ENCODE assay signal across 2 cellular contexts in the genomic region with DNA sequence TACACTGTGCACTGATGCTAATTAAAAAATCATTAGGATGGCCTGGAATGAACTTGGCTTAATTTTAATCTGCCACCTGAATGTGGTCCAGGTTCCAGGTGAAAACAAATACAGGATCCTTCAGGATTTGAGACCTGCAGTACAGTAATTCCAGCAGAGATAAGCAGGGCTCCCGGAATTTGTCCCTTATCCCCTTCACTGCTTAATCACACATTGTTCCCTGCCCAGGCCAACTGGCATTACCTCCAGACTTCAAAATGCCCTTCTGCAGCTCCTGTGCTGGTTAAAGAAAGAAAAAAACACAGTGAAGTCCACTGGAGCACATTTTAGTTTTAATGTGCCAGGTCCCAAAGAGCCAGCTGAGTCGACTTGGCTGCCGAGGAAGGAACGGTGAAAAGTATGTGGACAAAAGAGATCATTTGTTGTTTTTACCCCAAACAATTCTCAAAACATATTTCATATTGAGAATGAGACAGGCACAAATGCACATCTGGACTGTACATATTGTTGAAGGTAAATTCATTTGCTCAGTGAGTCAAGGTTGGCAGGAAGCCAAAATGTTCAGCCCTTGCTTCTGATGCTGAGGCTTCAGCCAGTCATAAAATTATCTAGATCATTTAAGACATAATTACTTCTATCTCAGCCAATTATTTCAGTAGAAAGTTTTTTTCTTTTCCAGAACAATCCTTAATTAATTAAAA.
TF ChIP-seq lines count a peak whose summit lies in the region.

No MANE protein-coding gene starts in this region.

TF ChIP-seq in HepG2, 621 proteins besides CTCF, POLR2A, EP300 and RAD21 (continued from another document):
- TF ChIP-seq ZIK1 (CRISPR knock-in tag; IDR thresholded peaks at IDR 0.05; ENCODE audit: borderline replicate concordance, low read depth) = no peak

TF ChIP-seq in WTC11, 78 proteins besides CTCF, POLR2A, EP300 and RAD21 (continued from another document):
- TF ChIP-seq, protein P1, sequence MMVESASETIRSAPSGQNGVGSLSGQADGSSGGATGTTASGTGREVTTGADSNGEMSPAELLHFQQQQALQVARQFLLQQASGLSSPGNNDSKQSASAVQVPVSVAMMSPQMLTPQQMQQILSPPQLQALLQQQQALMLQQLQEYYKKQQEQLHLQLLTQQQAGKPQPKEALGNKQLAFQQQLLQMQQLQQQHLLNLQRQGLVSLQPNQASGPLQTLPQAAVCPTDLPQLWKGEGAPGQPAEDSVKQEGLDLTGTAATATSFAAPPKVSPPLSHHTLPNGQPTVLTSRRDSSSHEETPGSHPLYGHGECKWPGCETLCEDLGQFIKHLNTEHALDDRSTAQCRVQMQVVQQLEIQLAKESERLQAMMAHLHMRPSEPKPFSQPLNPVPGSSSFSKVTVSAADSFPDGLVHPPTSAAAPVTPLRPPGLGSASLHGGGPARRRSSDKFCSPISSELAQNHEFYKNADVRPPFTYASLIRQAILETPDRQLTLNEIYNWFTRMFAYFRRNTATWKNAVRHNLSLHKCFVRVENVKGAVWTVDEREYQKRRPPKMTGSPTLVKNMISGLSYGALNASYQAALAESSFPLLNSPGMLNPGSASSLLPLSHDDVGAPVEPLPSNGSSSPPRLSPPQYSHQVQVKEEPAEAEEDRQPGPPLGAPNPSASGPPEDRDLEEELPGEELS (CRISPR knock-in tag; IDR thresholded peaks at IDR 0.05) = no peak
- no peak for TF ChIP-seq ESRRA (CRISPR knock-in tag; IDR thresholded peaks at IDR 0.05; ENCODE audit: borderline replicate concordance)
- TF ChIP-seq, protein P2, sequence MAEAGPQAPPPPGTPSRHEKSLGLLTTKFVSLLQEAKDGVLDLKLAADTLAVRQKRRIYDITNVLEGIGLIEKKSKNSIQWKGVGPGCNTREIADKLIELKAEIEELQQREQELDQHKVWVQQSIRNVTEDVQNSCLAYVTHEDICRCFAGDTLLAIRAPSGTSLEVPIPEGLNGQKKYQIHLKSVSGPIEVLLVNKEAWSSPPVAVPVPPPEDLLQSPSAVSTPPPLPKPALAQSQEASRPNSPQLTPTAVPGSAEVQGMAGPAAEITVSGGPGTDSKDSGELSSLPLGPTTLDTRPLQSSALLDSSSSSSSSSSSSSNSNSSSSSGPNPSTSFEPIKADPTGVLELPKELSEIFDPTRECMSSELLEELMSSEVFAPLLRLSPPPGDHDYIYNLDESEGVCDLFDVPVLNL (CRISPR knock-in tag; IDR thresholded peaks at IDR 0.05; ENCODE audit: borderline replicate concordance, low read depth) = no peak
- TF ChIP-seq OVOL2 (CRISPR knock-in tag; IDR thresholded peaks at IDR 0.05; ENCODE audit: borderline replicate concordance) = no peak
- TF ChIP-seq IRF2 (CRISPR knock-in tag; IDR thresholded peaks at IDR 0.05; ENCODE audit: borderline replicate concordance, low read depth) = no peak
- TF ChIP-seq ZNF121 (CRISPR knock-in tag; IDR thresholded peaks at IDR 0.05) = no peak
- no peak for TF ChIP-seq ZNF317 (CRISPR knock-in tag; IDR thresholded peaks at IDR 0.05; ENCODE audit: borderline replicate concordance, low read depth)
- TF ChIP-seq, protein P3, sequence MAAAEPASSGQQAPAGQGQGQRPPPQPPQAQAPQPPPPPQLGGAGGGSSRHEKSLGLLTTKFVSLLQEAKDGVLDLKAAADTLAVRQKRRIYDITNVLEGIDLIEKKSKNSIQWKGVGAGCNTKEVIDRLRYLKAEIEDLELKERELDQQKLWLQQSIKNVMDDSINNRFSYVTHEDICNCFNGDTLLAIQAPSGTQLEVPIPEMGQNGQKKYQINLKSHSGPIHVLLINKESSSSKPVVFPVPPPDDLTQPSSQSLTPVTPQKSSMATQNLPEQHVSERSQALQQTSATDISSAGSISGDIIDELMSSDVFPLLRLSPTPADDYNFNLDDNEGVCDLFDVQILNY (CRISPR knock-in tag; IDR thresholded peaks at IDR 0.05) = no peak
- TF ChIP-seq, protein P4, sequence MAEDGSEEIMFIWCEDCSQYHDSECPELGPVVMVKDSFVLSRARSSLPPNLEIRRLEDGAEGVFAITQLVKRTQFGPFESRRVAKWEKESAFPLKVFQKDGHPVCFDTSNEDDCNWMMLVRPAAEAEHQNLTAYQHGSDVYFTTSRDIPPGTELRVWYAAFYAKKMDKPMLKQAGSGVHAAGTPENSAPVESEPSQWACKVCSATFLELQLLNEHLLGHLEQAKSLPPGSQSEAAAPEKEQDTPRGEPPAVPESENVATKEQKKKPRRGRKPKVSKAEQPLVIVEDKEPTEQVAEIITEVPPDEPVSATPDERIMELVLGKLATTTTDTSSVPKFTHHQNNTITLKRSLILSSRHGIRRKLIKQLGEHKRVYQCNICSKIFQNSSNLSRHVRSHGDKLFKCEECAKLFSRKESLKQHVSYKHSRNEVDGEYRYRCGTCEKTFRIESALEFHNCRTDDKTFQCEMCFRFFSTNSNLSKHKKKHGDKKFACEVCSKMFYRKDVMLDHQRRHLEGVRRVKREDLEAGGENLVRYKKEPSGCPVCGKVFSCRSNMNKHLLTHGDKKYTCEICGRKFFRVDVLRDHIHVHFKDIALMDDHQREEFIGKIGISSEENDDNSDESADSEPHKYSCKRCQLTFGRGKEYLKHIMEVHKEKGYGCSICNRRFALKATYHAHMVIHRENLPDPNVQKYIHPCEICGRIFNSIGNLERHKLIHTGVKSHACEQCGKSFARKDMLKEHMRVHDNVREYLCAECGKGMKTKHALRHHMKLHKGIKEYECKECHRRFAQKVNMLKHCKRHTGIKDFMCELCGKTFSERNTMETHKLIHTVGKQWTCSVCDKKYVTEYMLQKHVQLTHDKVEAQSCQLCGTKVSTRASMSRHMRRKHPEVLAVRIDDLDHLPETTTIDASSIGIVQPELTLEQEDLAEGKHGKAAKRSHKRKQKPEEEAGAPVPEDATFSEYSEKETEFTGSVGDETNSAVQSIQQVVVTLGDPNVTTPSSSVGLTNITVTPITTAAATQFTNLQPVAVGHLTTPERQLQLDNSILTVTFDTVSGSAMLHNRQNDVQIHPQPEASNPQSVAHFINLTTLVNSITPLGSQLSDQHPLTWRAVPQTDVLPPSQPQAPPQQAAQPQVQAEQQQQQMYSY (CRISPR knock-in tag; IDR thresholded peaks at IDR 0.05) = no peak
- no peak for TF ChIP-seq SP1 (CRISPR knock-in tag; conservative IDR thresholded peaks at IDR 0.05)
- TF ChIP-seq, protein P5, sequence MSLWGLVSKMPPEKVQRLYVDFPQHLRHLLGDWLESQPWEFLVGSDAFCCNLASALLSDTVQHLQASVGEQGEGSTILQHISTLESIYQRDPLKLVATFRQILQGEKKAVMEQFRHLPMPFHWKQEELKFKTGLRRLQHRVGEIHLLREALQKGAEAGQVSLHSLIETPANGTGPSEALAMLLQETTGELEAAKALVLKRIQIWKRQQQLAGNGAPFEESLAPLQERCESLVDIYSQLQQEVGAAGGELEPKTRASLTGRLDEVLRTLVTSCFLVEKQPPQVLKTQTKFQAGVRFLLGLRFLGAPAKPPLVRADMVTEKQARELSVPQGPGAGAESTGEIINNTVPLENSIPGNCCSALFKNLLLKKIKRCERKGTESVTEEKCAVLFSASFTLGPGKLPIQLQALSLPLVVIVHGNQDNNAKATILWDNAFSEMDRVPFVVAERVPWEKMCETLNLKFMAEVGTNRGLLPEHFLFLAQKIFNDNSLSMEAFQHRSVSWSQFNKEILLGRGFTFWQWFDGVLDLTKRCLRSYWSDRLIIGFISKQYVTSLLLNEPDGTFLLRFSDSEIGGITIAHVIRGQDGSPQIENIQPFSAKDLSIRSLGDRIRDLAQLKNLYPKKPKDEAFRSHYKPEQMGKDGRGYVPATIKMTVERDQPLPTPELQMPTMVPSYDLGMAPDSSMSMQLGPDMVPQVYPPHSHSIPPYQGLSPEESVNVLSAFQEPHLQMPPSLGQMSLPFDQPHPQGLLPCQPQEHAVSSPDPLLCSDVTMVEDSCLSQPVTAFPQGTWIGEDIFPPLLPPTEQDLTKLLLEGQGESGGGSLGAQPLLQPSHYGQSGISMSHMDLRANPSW (CRISPR knock-in tag; conservative IDR thresholded peaks at IDR 0.05; ENCODE audit: low read depth) = no peak
- TF ChIP-seq RELA (CRISPR knock-in tag; IDR thresholded peaks at IDR 0.05; ENCODE audit: borderline replicate concordance) = no peak
- TF ChIP-seq NFATC4 (CRISPR knock-in tag; IDR thresholded peaks at IDR 0.05) = no peak
- TF ChIP-seq FOXK1 (CRISPR knock-in tag; IDR thresholded peaks at IDR 0.05) = no peak
- TF ChIP-seq, protein P6, sequence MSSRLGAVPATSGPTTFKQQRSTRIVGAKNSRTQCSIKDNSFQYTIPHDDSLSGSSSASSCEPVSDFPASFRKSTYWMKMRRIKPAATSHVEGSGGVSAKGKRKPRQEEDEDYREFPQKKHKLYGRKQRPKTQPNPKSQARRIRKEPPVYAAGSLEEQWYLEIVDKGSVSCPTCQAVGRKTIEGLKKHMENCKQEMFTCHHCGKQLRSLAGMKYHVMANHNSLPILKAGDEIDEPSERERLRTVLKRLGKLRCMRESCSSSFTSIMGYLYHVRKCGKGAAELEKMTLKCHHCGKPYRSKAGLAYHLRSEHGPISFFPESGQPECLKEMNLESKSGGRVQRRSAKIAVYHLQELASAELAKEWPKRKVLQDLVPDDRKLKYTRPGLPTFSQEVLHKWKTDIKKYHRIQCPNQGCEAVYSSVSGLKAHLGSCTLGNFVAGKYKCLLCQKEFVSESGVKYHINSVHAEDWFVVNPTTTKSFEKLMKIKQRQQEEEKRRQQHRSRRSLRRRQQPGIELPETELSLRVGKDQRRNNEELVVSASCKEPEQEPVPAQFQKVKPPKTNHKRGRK (CRISPR knock-in tag; IDR thresholded peaks at IDR 0.05; ENCODE audit: borderline replicate concordance) = no peak
